In genomic region chr20:25583607-25584006, GRCh38 we compare ENCODE assay signal across 8 cellular contexts. TPM values are rescaled to one million over a fixed set of nuclear protein-coding genes. Genes with fewer than 3 reads are reported as not detected.
A peak's percentile ranks its signal among the peaks of the same experiment; 100 is the strongest.
DNase-seq lines count a peak whose midpoint lies in the region; ATAC-seq and TF ChIP-seq lines count a peak whose summit lies in the region.
"Not testable (repeated sequence)": the region's sequence is repeated elsewhere in the genome, so short reads cannot be mapped to it uniquely, and the experiment has no call there.

No MANE protein-coding gene starts in this region.

- not testable (repeated sequence) for DNase-seq in CD4-positive, alpha-beta T cell; T-helper 17 cell; activated CD8-positive, alpha-beta memory T cell treated with anti-CD3 and anti-CD28 coated beads, Interleukin-2, amount 10 ng/mL, durations not matched to agents 7 days and 5 days; activated naive CD8-positive, alpha-beta T cell treated with anti-CD3 and anti-CD28 coated beads for 36 hours; stimulated activated naive CD8-positive, alpha-beta T cell treated with anti-CD3 and anti-CD28 coated beads, Interleukin-15, amount 100 ng/mL, for 72 hours

- peak overlapping the region; percentile 71 for H3K4me3 Mint-ChIP-seq in CD4-positive, alpha-beta T cell
- H3K4me3 Mint-ChIP-seq in T-helper 17 cell (peak overlapping the region; percentile 74), nephron (peak overlapping the region; percentile 88 to 92 (median 91))
- H3K4me3 Mint-ChIP-seq in activated CD8-positive, alpha-beta memory T cell treated with anti-CD3 and anti-CD28 coated beads, Interleukin-2, amount 10 ng/mL, durations not matched to agents 7 days and 5 days = peak overlapping the region; percentile 27
- peak overlapping the region; percentile 40 for H3K4me3 Mint-ChIP-seq in activated naive CD8-positive, alpha-beta T cell treated with anti-CD3 and anti-CD28 coated beads for 36 hours
- peak overlapping the region; percentile 49 to 64 for H3K4me3 Mint-ChIP-seq in stimulated activated naive CD8-positive, alpha-beta T cell treated with anti-CD3 and anti-CD28 coated beads, Interleukin-15, amount 100 ng/mL, for 72 hours

- peaks cover 10% of the 10 kb centered on the region for H3K4me1 Mint-ChIP-seq in CD4-positive, alpha-beta T cell (ENCODE audit: low read depth)
- H3K4me1 Mint-ChIP-seq in T-helper 17 cell; activated CD8-positive, alpha-beta memory T cell treated with anti-CD3 and anti-CD28 coated beads, Interleukin-2, amount 10 ng/mL, durations not matched to agents 7 days and 5 days; activated naive CD8-positive, alpha-beta T cell treated with anti-CD3 and anti-CD28 coated beads for 36 hours: not testable (repeated sequence)
- peaks cover 37% of the 10 kb centered on the region for H3K4me1 Mint-ChIP-seq in nephron
- H3K4me1 Mint-ChIP-seq in stimulated activated naive CD8-positive, alpha-beta T cell treated with anti-CD3 and anti-CD28 coated beads, Interleukin-15, amount 100 ng/mL, for 72 hours = peaks cover 11% of the 10 kb centered on the region

- H3K36me3 Mint-ChIP-seq in CD4-positive, alpha-beta T cell (ENCODE audit: low read depth); T-helper 17 cell (ENCODE audit: low read depth); activated CD8-positive, alpha-beta memory T cell treated with anti-CD3 and anti-CD28 coated beads, Interleukin-2, amount 10 ng/mL, durations not matched to agents 7 days and 5 days; activated naive CD8-positive, alpha-beta T cell treated with anti-CD3 and anti-CD28 coated beads for 36 hours: not testable (repeated sequence)
- peaks cover 20% of the 10 kb centered on the region for H3K36me3 Mint-ChIP-seq in nephron (ENCODE audit: low read depth)

- intact Hi-C loops in CD4-positive, alpha-beta T cell (cut with DNase I, micrococcal nuclease) = not testable (repeated sequence)

- not testable (repeated sequence) for H3K9me3 ChIP-seq in CD4-positive, alpha-beta T cell (ENCODE audit: control insufficient read depth, low read length); HUES6 (ENCODE audit: control insufficient read depth, insufficient read depth, low read depth, low read length); T-helper 17 cell (ENCODE audit: control insufficient read depth, low read length, poor library complexity, severe bottlenecking); iPS-15b (ENCODE audit: control insufficient read depth, insufficient read depth, low read length)

- peaks cover 10% of the 10 kb centered on the region for H3K36me3 ChIP-seq in HUES6 (ENCODE audit: control insufficient read depth, insufficient read depth, low read length)
- not testable (repeated sequence) for H3K36me3 ChIP-seq in iPS-15b (ENCODE audit: control insufficient read depth, insufficient read depth, low read length)

- not testable (repeated sequence) for H3K27ac Mint-ChIP-seq in CD4-positive, alpha-beta T cell; T-helper 17 cell; activated CD8-positive, alpha-beta memory T cell treated with anti-CD3 and anti-CD28 coated beads, Interleukin-2, amount 10 ng/mL, durations not matched to agents 7 days and 5 days; activated naive CD8-positive, alpha-beta T cell treated with anti-CD3 and anti-CD28 coated beads for 36 hours; stimulated activated naive CD8-positive, alpha-beta T cell treated with anti-CD3 and anti-CD28 coated beads, Interleukin-15, amount 100 ng/mL, for 72 hours
- H3K27ac Mint-ChIP-seq in nephron = peak overlapping the region; percentile 73 to 89 (median 80)

- not testable (repeated sequence) for TF ChIP-seq CTCF in CD4-positive, alpha-beta T cell (IDR thresholded peaks at IDR 0.05); nephron (IDR thresholded peaks at IDR 0.05; ENCODE audit: unreplicated experiment in 3 of 3)

- H3K9me3 Mint-ChIP-seq in CD4-positive, alpha-beta T cell; activated CD8-positive, alpha-beta memory T cell treated with anti-CD3 and anti-CD28 coated beads, Interleukin-2, amount 10 ng/mL, durations not matched to agents 7 days and 5 days (ENCODE audit: low read depth); activated naive CD8-positive, alpha-beta T cell treated with anti-CD3 and anti-CD28 coated beads for 36 hours; nephron; stimulated activated naive CD8-positive, alpha-beta T cell treated with anti-CD3 and anti-CD28 coated beads, Interleukin-15, amount 100 ng/mL, for 72 hours: not testable (repeated sequence)

- CTCF ChIA-PET in CD4-positive, alpha-beta T cell (lab: Charles Lee); activated CD8-positive, alpha-beta memory T cell treated with anti-CD3 and anti-CD28 coated beads, Interleukin-2, amount 10 ng/mL, durations not matched to agents 7 days and 5 days (lab: Charles Lee): not testable (repeated sequence)

- not testable (repeated sequence) for H3K27me3 ChIP-seq in CD4-positive, alpha-beta T cell (ENCODE audit: control insufficient read depth, insufficient read depth, low read length); HUES6 (ENCODE audit: control insufficient read depth, insufficient read depth, low read length); iPS-15b (ENCODE audit: control insufficient read depth, insufficient read depth, low read length)

- not testable (repeated sequence) for H3K27me3 Mint-ChIP-seq in CD4-positive, alpha-beta T cell; T-helper 17 cell; nephron (ENCODE audit: low read depth)
- H3K27me3 Mint-ChIP-seq in activated CD8-positive, alpha-beta memory T cell treated with anti-CD3 and anti-CD28 coated beads, Interleukin-2, amount 10 ng/mL, durations not matched to agents 7 days and 5 days = peaks cover 32% of the 10 kb centered on the region
- peaks cover 20% of the 10 kb centered on the region for H3K27me3 Mint-ChIP-seq in activated naive CD8-positive, alpha-beta T cell treated with anti-CD3 and anti-CD28 coated beads for 36 hours
- peaks cover 13% of the 10 kb centered on the region for H3K27me3 Mint-ChIP-seq in stimulated activated naive CD8-positive, alpha-beta T cell treated with anti-CD3 and anti-CD28 coated beads, Interleukin-15, amount 100 ng/mL, for 72 hours

- H3K9ac ChIP-seq in HUES6 (ENCODE audit: low read length); iPS-15b (ENCODE audit: low read depth, low read length): not testable (repeated sequence)

- POLR2A ChIA-PET in CD4-positive, alpha-beta T cell (lab: Charles Lee) = not testable (repeated sequence)

- ATAC-seq in CD4-positive, alpha-beta T cell (ENCODE audit: poor library complexity); T-helper 17 cell; activated CD8-positive, alpha-beta memory T cell treated with anti-CD3 and anti-CD28 coated beads, Interleukin-2, amount 10 ng/mL, durations not matched to agents 7 days and 5 days; stimulated activated naive CD8-positive, alpha-beta T cell treated with anti-CD3 and anti-CD28 coated beads, Interleukin-15, amount 100 ng/mL, for 72 hours: not testable (repeated sequence)

- peak overlapping the region; percentile 64; the same call in 1 of the 2 replicates for H3K4me3 ChIP-seq in HUES6 (ENCODE audit: low read depth, low read length)
- peak overlapping the region; percentile 67 for H3K4me3 ChIP-seq in iPS-15b (ENCODE audit: low read depth, low read length)

- not testable (repeated sequence) for H3K27ac ChIP-seq in CD4-positive, alpha-beta T cell (ENCODE audit: low read depth, low read length); HUES6 (ENCODE audit: low read depth, low read length)

- peaks cover 16% of the 10 kb centered on the region for H3K4me1 ChIP-seq in HUES6 (ENCODE audit: control insufficient read depth, insufficient read depth, low read length)
- H3K4me1 ChIP-seq in iPS-15b (ENCODE audit: control insufficient read depth, insufficient read depth, low read length) = not testable (repeated sequence)

RNA-seq across cellular contexts. Expression of gene NINL, which starts 1.7 kb away (rescaled TPM):
- 1 to 10 TPM; 2.7 to 4.0 TPM for total RNA-seq in CD4-positive, alpha-beta T cell
- 1 to 10 TPM; 1.1 to 5.0 TPM for total RNA-seq in T-helper 17 cell
- total RNA-seq in activated CD8-positive, alpha-beta memory T cell treated with anti-CD3 and anti-CD28 coated beads, Interleukin-2, amount 10 ng/mL, durations not matched to agents 7 days and 5 days = 1 to 10 TPM; 2.1 to 2.3 TPM
- 1 to 10 TPM; 2.0 to 2.2 TPM for total RNA-seq in activated naive CD8-positive, alpha-beta T cell treated with anti-CD3 and anti-CD28 coated beads for 36 hours

RNA-seq across cellular contexts. Expression of gene NANP, which starts 40.2 kb away (rescaled TPM):
- 1 to 10 TPM; 1.1 to 1.2 TPM for total RNA-seq in CD4-positive, alpha-beta T cell
- total RNA-seq in T-helper 17 cell = 1 to 10 TPM; 1.2 to 1.8 TPM
- total RNA-seq in activated CD8-positive, alpha-beta memory T cell treated with anti-CD3 and anti-CD28 coated beads, Interleukin-2, amount 10 ng/mL, durations not matched to agents 7 days and 5 days = 1 to 10 TPM; 4.7 to 5.9 TPM
- 10 to 100 TPM; 10.2 to 10.9 TPM for total RNA-seq in activated naive CD8-positive, alpha-beta T cell treated with anti-CD3 and anti-CD28 coated beads for 36 hours

Comparison
In these comparisons a context has a peak if more than half of its experiments do, and no peak if none do; other contexts are left out.
1. H3K4me3 Mint-ChIP-seq: peak in every context shown above with its lines; median percentile 91 in nephron; 74 in T-helper 17 cell; 71 in CD4-positive, alpha-beta T cell; 56 in stimulated activated naive CD8-positive, alpha-beta T cell treated with anti-CD3 and anti-CD28 coated beads, Interleukin-15, amount 100 ng/mL, for 72 hours; 40 in activated naive CD8-positive, alpha-beta T cell treated with anti-CD3 and anti-CD28 coated beads for 36 hours; 27 in activated CD8-positive, alpha-beta memory T cell treated with anti-CD3 and anti-CD28 coated beads, Interleukin-2, amount 10 ng/mL, durations not matched to agents 7 days and 5 days.